ENCODE assay signal across 20 cellular contexts in genomic region chr14:98877065-98877464, GRCh38.
DNase-seq lines count a peak whose midpoint lies in the region; ATAC-seq, FAIRE-seq and TF ChIP-seq lines count a peak whose summit lies in the region.
"Had no signal": no experiment of that assay in that cellular context is flagged by ENCODE, and none has a peak within 500 bp of the region (broad histone marks: within the 10 kb centered on the region; RNA-seq: fewer than 3 reads in every experiment).

No MANE protein-coding gene starts in this region.

- H4K20me1 ChIP-seq in keratinocyte (ENCODE audit: control insufficient read depth, extremely low read depth, insufficient read depth, low read length), result no peaks in the 10 kb centered on the region
- H4K20me1 ChIP-seq: BLaER1 had no signal

- H3K4me3 ChIP-seq in epithelial cell of esophagus (ENCODE audit: low read length), result no peak overlapping the region
- no peak overlapping the region for H3K4me3 ChIP-seq in keratinocyte (ENCODE audit: control insufficient read depth in 2 of 3, extremely low read depth in 1 of 3, insufficient read depth in 2 of 3, low read depth in 1 of 3, low read length in 3 of 3)
- no peak overlapping the region for H3K4me3 ChIP-seq in testis
- H3K4me3 ChIP-seq: BLaER1, HAP-1 had no signal

- no peak overlapping the region for H3K27ac Mint-ChIP-seq in activated T-helper 17 cell treated with anti-CD3 and anti-CD28 coated beads, Interleukin-2, amount 50 U/mL, for 72 hours
- no peak overlapping the region for H3K27ac Mint-ChIP-seq in activated CD8-positive, alpha-beta T cell treated with anti-CD3 and anti-CD28 coated beads for 36 hours
- H3K27ac Mint-ChIP-seq: B cell; CD4-positive, CD25-positive, alpha-beta regulatory T cell; CD8-positive, alpha-beta T cell; HFFc6 had no signal

- H2AFZ ChIP-seq in keratinocyte (ENCODE audit: control insufficient read depth, low read length), result no peak overlapping the region

- H3K27ac ChIP-seq in keratinocyte (ENCODE audit: control insufficient read depth, insufficient read depth, low read length) (no peak overlapping the region), testis (no peak overlapping the region)
- H3K27ac ChIP-seq: BLaER1, C4-2B had no signal

- H3K4me1 ChIP-seq in keratinocyte (ENCODE audit: control insufficient read depth, extremely low read depth, insufficient read depth, low read length), result no peaks in the 10 kb centered on the region
- no peaks in the 10 kb centered on the region for H3K4me1 ChIP-seq in testis
- H3K4me1 ChIP-seq: BLaER1, Caco-2, HAP-1 had no signal

- H3K27me3 ChIP-seq in keratinocyte (ENCODE audit: control insufficient read depth, extremely low read depth, insufficient read depth, low read length) (no peaks in the 10 kb centered on the region), testis (no peaks in the 10 kb centered on the region)
- H3K27me3 ChIP-seq: BLaER1 had no signal

- CTCF ChIA-PET in activated CD8-positive, alpha-beta T cell treated with anti-CD3 and anti-CD28 coated beads for 36 hours (lab: Charles Lee), result no interaction called here

- H3K27me3 Mint-ChIP-seq in activated T-helper 17 cell treated with anti-CD3 and anti-CD28 coated beads, Interleukin-2, amount 50 U/mL, for 72 hours, result no peaks in the 10 kb centered on the region
- no peaks in the 10 kb centered on the region for H3K27me3 Mint-ChIP-seq in activated CD8-positive, alpha-beta T cell treated with anti-CD3 and anti-CD28 coated beads for 36 hours
- H3K27me3 Mint-ChIP-seq: B cell had no signal

- no peaks in the 10 kb centered on the region for H3K9me1 ChIP-seq in keratinocyte (ENCODE audit: control insufficient read depth, extremely low read depth, insufficient read depth, low read length)

- H3K36me3 Mint-ChIP-seq in activated T-helper 17 cell treated with anti-CD3 and anti-CD28 coated beads, Interleukin-2, amount 50 U/mL, for 72 hours (ENCODE audit: low read depth), result no peaks in the 10 kb centered on the region
- no peaks in the 10 kb centered on the region for H3K36me3 Mint-ChIP-seq in activated CD8-positive, alpha-beta T cell treated with anti-CD3 and anti-CD28 coated beads for 36 hours (ENCODE audit: low read depth)
- H3K36me3 Mint-ChIP-seq: CD8-positive, alpha-beta T cell had no signal

- H3K9ac ChIP-seq in keratinocyte (ENCODE audit: control insufficient read depth, extremely low read depth, insufficient read depth, low read length), result no peak overlapping the region
- H3K9ac ChIP-seq: BLaER1 had no signal

- H3K9me3 Mint-ChIP-seq in activated T-helper 17 cell treated with anti-CD3 and anti-CD28 coated beads, Interleukin-2, amount 50 U/mL, for 72 hours, result peaks cover 17% of the 10 kb centered on the region
- peaks cover 16% of the 10 kb centered on the region for H3K9me3 Mint-ChIP-seq in activated CD8-positive, alpha-beta T cell treated with anti-CD3 and anti-CD28 coated beads for 36 hours

- TF ChIP-seq POLR2A in testis (IDR thresholded peaks at IDR 0.05), result no peak

- H3K36me3 ChIP-seq in keratinocyte (ENCODE audit: control insufficient read depth in 2 of 2, extremely low read depth in 1 of 2, insufficient read depth in 2 of 2, low read length in 2 of 2) (no peaks in the 10 kb centered on the region), testis (ENCODE audit: low read depth, missing control alignments) (no peaks in the 10 kb centered on the region)
- H3K36me3 ChIP-seq: BLaER1, HAP-1 had no signal

- peaks cover 7% of the 10 kb centered on the region for H3K9me3 ChIP-seq in keratinocyte (ENCODE audit: control insufficient read depth, low read depth, low read length)
- no peaks in the 10 kb centered on the region for H3K9me3 ChIP-seq in testis
- H3K9me3 ChIP-seq: HAP-1 had no signal

- DNase-seq in epithelial cell of esophagus (ENCODE audit: low read depth) (peak; percentile 62), keratinocyte (ENCODE audit: low read depth, low spot score) (no peak), testis (no peak)
- no peak for DNase-seq in activated CD8-positive, alpha-beta T cell treated with anti-CD3 and anti-CD28 coated beads for 36 hours
- DNase-seq: Caco-2; CD4-positive, CD25-positive, alpha-beta regulatory T cell; CD8-positive, alpha-beta T cell; DMS153; DND-41; GOT3; HFFc6 had no signal

- POLR2A ChIA-PET in activated CD8-positive, alpha-beta T cell treated with anti-CD3 and anti-CD28 coated beads for 36 hours (lab: Charles Lee), result interaction anchor here (0.6 kb wide), 1 partner anchor 301 kb away, joined by 3 read pairs; no protein-coding TSS in a partner anchor

- intact Hi-C loops in testis (cut with DNase I; ENCODE audit: low total_unique reads), result no loop called here
- intact Hi-C loops in activated CD8-positive, alpha-beta T cell treated with anti-CD3 and anti-CD28 coated beads for 36 hours (cut with micrococcal nuclease), result no loop called here

- TF ChIP-seq CTCF in epithelial cell of esophagus (IDR thresholded peaks at IDR 0.05; ENCODE audit: insufficient read depth, low read depth, low read length, missing control alignments) (no peak), keratinocyte (optimal IDR thresholded peaks at IDR 0.05 in 1 of 3, IDR thresholded peaks at IDR 0.05 in 1 of 3, conservative IDR thresholded peaks at IDR 0.05 in 1 of 3; ENCODE audit: extremely low read depth in 1 of 3, insufficient read depth in 2 of 3, low read length in 3 of 3) (no peak), testis (IDR thresholded peaks at IDR 0.05) (no peak)
- no peak for TF ChIP-seq CTCF in activated CD8-positive, alpha-beta T cell treated with anti-CD3 and anti-CD28 coated beads for 36 hours (IDR thresholded peaks at IDR 0.05)

- no peak overlapping the region for H3K4me2 ChIP-seq in keratinocyte (ENCODE audit: control insufficient read depth, extremely low read depth, insufficient read depth, low read depth, low read length)
- H3K4me2 ChIP-seq: BLaER1 had no signal

- peak; percentile 23 for FAIRE-seq in keratinocyte (lab: Jason Lieb, UNC)
- FAIRE-seq: G401.6, GM12892, H54 had no signal

- H3K79me2 ChIP-seq in keratinocyte (ENCODE audit: control insufficient read depth, insufficient read depth, low read length), result no peaks in the 10 kb centered on the region

- no peaks in the 10 kb centered on the region for H3K4me1 Mint-ChIP-seq in activated T-helper 17 cell treated with anti-CD3 and anti-CD28 coated beads, Interleukin-2, amount 50 U/mL, for 72 hours
- no peaks in the 10 kb centered on the region for H3K4me1 Mint-ChIP-seq in activated CD8-positive, alpha-beta T cell treated with anti-CD3 and anti-CD28 coated beads for 36 hours (ENCODE audit: low read depth)
- H3K4me1 Mint-ChIP-seq: B cell had no signal

- ATAC-seq in activated T-helper 17 cell treated with anti-CD3 and anti-CD28 coated beads, Interleukin-2, amount 50 U/mL, for 72 hours (replicated peaks), result peak; percentile 55
- no peak for ATAC-seq in activated CD8-positive, alpha-beta T cell treated with anti-CD3 and anti-CD28 coated beads for 36 hours
- ATAC-seq in HG03045 (IDR thresholded peaks at IDR 0.05; ENCODE audit: unreplicated experiment), result no peak
- ATAC-seq: CD8-positive, alpha-beta T cell had no signal

- 81 to 88% methylated on average over 1 of the region's 1 CpG for WGBS in testis, 2 donors

- dilution Hi-C loops in keratinocyte (cut with MboI; ENCODE audit: extremely low pct_ligation_motif_present, low sequenced_read_pairs), result no loop called here

- no peak overlapping the region for H3K4me3 Mint-ChIP-seq in activated T-helper 17 cell treated with anti-CD3 and anti-CD28 coated beads, Interleukin-2, amount 50 U/mL, for 72 hours
- H3K4me3 Mint-ChIP-seq in activated CD8-positive, alpha-beta T cell treated with anti-CD3 and anti-CD28 coated beads for 36 hours, result no peak overlapping the region
- H3K4me3 Mint-ChIP-seq: B cell; CD4-positive, CD25-positive, alpha-beta regulatory T cell; CD8-positive, alpha-beta T cell; HFFc6 had no signal
